ENCODE assay signal across 9 cellular contexts in genomic region chrX:24466025-24466424, GRCh38. TPM values are rescaled to one million over a fixed set of nuclear protein-coding genes. Genes with fewer than 3 reads are reported as not detected.
DNase-seq lines count a peak whose midpoint lies in the region; ATAC-seq, FAIRE-seq and TF ChIP-seq lines count a peak whose summit lies in the region.
"Had no signal": no experiment of that assay in that cellular context is flagged by ENCODE, and none has a peak within 500 bp of the region (broad histone marks: within the 10 kb centered on the region; RNA-seq: fewer than 3 reads in every experiment).

No MANE protein-coding gene starts in this region.

- no peak overlapping the region for H3K27ac Mint-ChIP-seq in astrocyte (ENCODE audit: unreplicated experiment)

- H3K4me1 ChIP-seq in heart left ventricle (peaks cover 0 to 20% (median 5%) of the 10 kb centered on the region in 12 donors), astrocyte (ENCODE audit: insufficient read depth, low read length) (no peaks in the 10 kb centered on the region), mucosa of stomach (ENCODE audit: control insufficient read depth, insufficient read depth, low read length) (peaks cover 3% of the 10 kb centered on the region), urinary bladder (ENCODE audit: insufficient read depth) (no peaks in the 10 kb centered on the region)

- TF ChIP-seq CTCF in heart left ventricle (IDR thresholded peaks at IDR 0.05) (no peak), astrocyte (IDR thresholded peaks at IDR 0.05; ENCODE audit: insufficient read depth, low read depth, low read length) (no peak), GM20000 (IDR thresholded peaks at IDR 0.05; ENCODE audit: extremely low read depth, missing control alignments) (no peak)

- FAIRE-seq in astrocyte (lab: Jason Lieb, UNC) = peak; percentile 49

- no peaks in the 10 kb centered on the region for H3K36me3 Mint-ChIP-seq in astrocyte (ENCODE audit: low read depth, unreplicated experiment)

- H3K27me3 ChIP-seq in heart left ventricle (no peaks in the 10 kb centered on the region), astrocyte (ENCODE audit: insufficient read depth, low read length) (no peaks in the 10 kb centered on the region), mucosa of stomach (ENCODE audit: control insufficient read depth, insufficient read depth, low read length) (no peaks in the 10 kb centered on the region)

- peak overlapping the region in 11 of 12 donors; percentile 62 to 96 (median 75) for H3K4me3 ChIP-seq in heart left ventricle
- H3K4me3 ChIP-seq in astrocyte (ENCODE audit: insufficient read depth, low read depth, low read length) = peak overlapping the region; percentile 71
- no peak overlapping the region for H3K4me3 ChIP-seq in mucosa of stomach (ENCODE audit: low read length)
- peak overlapping the region; percentile 68 for H3K4me3 ChIP-seq in urinary bladder (ENCODE audit: low read depth, low read length)

- H3K27ac ChIP-seq in heart left ventricle (peak overlapping the region in 3 of 12 donors; percentile 77 to 79 (median 79)), astrocyte (ENCODE audit: low read depth, low read length) (no peak overlapping the region), urinary bladder (ENCODE audit: low read depth) (no peak overlapping the region)

- WGBS in heart left ventricle, 4 donors = 42 to 58% (median 49%) methylated on average over 11 of the region's 11 CpGs
- 59% methylated on average over 11 of the region's 11 CpGs for WGBS in urinary bladder

- intact Hi-C loops in heart left ventricle (cut with DNase I) = no loop called here
- intact Hi-C loops in Right ventricle myocardium superior (cut with DNase I) = no loop called here

- no peaks in the 10 kb centered on the region for H3K79me2 ChIP-seq in astrocyte (ENCODE audit: insufficient read depth, low read length)

- H3K4me1 Mint-ChIP-seq in astrocyte (ENCODE audit: low read depth, unreplicated experiment) = no peaks in the 10 kb centered on the region

- H3K27me3 Mint-ChIP-seq in astrocyte (ENCODE audit: low read depth, unreplicated experiment) = no peaks in the 10 kb centered on the region

- H3K36me3 ChIP-seq in heart left ventricle (no peaks in the 10 kb centered on the region), astrocyte (ENCODE audit: insufficient read depth, low read length) (no peaks in the 10 kb centered on the region), mucosa of stomach (ENCODE audit: control insufficient read depth, insufficient read depth, low read length) (no peaks in the 10 kb centered on the region), urinary bladder (ENCODE audit: insufficient read depth) (no peaks in the 10 kb centered on the region)

- H3K4me2 ChIP-seq in astrocyte (ENCODE audit: low read length) = peak overlapping the region; percentile 90

- no peaks in the 10 kb centered on the region for H3K9me3 Mint-ChIP-seq in astrocyte (ENCODE audit: unreplicated experiment)

- H3K9ac ChIP-seq in astrocyte (ENCODE audit: low read length) (peak overlapping the region; percentile 71), mucosa of stomach (ENCODE audit: low read length) (peak overlapping the region; percentile 22)

- no peak for TF ChIP-seq POLR2A in heart left ventricle (IDR thresholded peaks at IDR 0.05)

- H2AFZ ChIP-seq in astrocyte (ENCODE audit: low read depth, low read length) = no peak overlapping the region

- ATAC-seq in heart left ventricle (no peak), Right ventricle myocardium superior (ENCODE audit: poor library complexity) (no peak)

- DNase-seq in heart left ventricle = no peak
- DNase-seq in Right ventricle myocardium superior = no peak
- no peak for DNase-seq in astrocyte (ENCODE audit: low read depth)
- no peak for DNase-seq in NCI-H748 (lab: John Stamatoyannopoulos, UW; ENCODE audit: unreplicated experiment)
- DNase-seq in GM20000 (ENCODE audit: low spot score) = no peak
- DNase-seq in NCI-H446 treated with DMSO at 0.1 percent for 48 hours (lab: John Stamatoyannopoulos, UW) = no peak
- DNase-seq: GDM1 had no signal

- H4K20me1 ChIP-seq in astrocyte (ENCODE audit: insufficient read depth, low read length) = no peaks in the 10 kb centered on the region

- no peaks in the 10 kb centered on the region for H3K9me3 ChIP-seq in heart left ventricle
- no peaks in the 10 kb centered on the region for H3K9me3 ChIP-seq in astrocyte (ENCODE audit: insufficient read depth, low read depth, low read length)
- H3K9me3 ChIP-seq in mucosa of stomach (ENCODE audit: control insufficient read depth, low read length) = no peaks in the 10 kb centered on the region

- H3K4me3 Mint-ChIP-seq in astrocyte (ENCODE audit: unreplicated experiment) = peak overlapping the region; percentile 74

RNA-seq across cellular contexts. Expression of gene PDK3, which starts 0.9 kb away (rescaled TPM):
- total RNA-seq in heart left ventricle (10 to 100 TPM in 7 of 9 donors, 1 to 10 TPM in 2; 7.8 to 20.3 (median 15.2) TPM), Right ventricle myocardium superior (5.1 TPM), astrocyte (4.6 and 6.6 TPM in 2 replicates), urinary bladder (21.5 TPM)
- polyA plus RNA-seq in heart left ventricle (1 to 10 TPM; 2.4 to 4.8 TPM), urinary bladder (8.4 TPM)
